In genomic region chrX:16934212-16934611, GRCh38 we compare ENCODE assay signal across 19 cellular contexts. TPM values are rescaled to one million over a fixed set of nuclear protein-coding genes. Genes with fewer than 3 reads are reported as not detected.
DNase-seq lines count a peak whose midpoint lies in the region; ATAC-seq lines count a peak whose summit lies in the region.
"Had no signal": no experiment of that assay in that cellular context is flagged by ENCODE, and none has a peak within 500 bp of the region (broad histone marks: within the 10 kb centered on the region; RNA-seq: fewer than 3 reads in every experiment).

No MANE protein-coding gene starts in this region.

- ATAC-seq in T-cell (replicated peaks in 1 of 4): no peak
- ATAC-seq: GM12878 had no signal

- DNase-seq in DMS 273 (lab: John Stamatoyannopoulos, UW; ENCODE audit: unreplicated experiment) (peak; percentile 87), DMS 273 treated with DMSO at 0.1 percent for 48 hours (lab: John Stamatoyannopoulos, UW) (peak; percentile 62), RPMI7951 (ENCODE audit: low read depth) (peak; percentile 11), myocyte (ENCODE audit: low read depth) (peak; percentile 56), DMS79 treated with DMSO at 0.1 percent for 48 hours (lab: John Stamatoyannopoulos, UW) (no peak), T-cell (no peak), NCI-H510A treated with DMSO at 0.1 percent for 48 hours (lab: John Stamatoyannopoulos, UW) (no peak)
- no peak for DNase-seq in effector CD4-positive, alpha-beta T cell
- DNase-seq: ACHN; BE2C; C1 segment of cervical spinal cord; CD4-positive, CD25-positive, alpha-beta regulatory T cell; CD8-positive, alpha-beta memory T cell; COR-L47; DND-41; EL; GM23248 had no signal

- POLR2A ChIA-PET in T-cell (lab: Charles Lee): interaction anchor here in 1 of 2 donors (0.6 kb wide), 1 partner anchor 56 kb away, joined by 4 read pairs; no protein-coding TSS in a partner anchor

- CTCF ChIA-PET in T-cell (lab: Charles Lee): no interaction called here

- H3K4me1 Mint-ChIP-seq in T-cell: no peaks in the 10 kb centered on the region
- H3K4me1 Mint-ChIP-seq: CD4-positive, CD25-positive, alpha-beta regulatory T cell; CD8-positive, alpha-beta memory T cell had no signal

- no peak overlapping the region for H3K27ac Mint-ChIP-seq in T-cell
- H3K27ac Mint-ChIP-seq: CD4-positive, CD25-positive, alpha-beta regulatory T cell; CD8-positive, alpha-beta memory T cell had no signal

- H3K4me3 Mint-ChIP-seq in T-cell: no peak overlapping the region
- H3K4me3 Mint-ChIP-seq: CD4-positive, CD25-positive, alpha-beta regulatory T cell; CD8-positive, alpha-beta memory T cell had no signal

- peaks cover 0 to 4% (median 0%) of the 10 kb centered on the region in 3 donors for H3K9me3 Mint-ChIP-seq in T-cell

- no peaks in the 10 kb centered on the region for H3K36me3 Mint-ChIP-seq in T-cell
- H3K36me3 Mint-ChIP-seq: CD4-positive, CD25-positive, alpha-beta regulatory T cell had no signal

- H3K27me3 Mint-ChIP-seq in T-cell: peaks cover 0 to 19% of the 10 kb centered on the region in 2 donors

RNA-seq across cellular contexts. Expression of gene REPS2, which starts 12.2 kb away (rescaled TPM):
- 1.1 and 1.2 TPM in 2 replicates for total RNA-seq in RPMI7951 (2014; rRNA removed; shearing (Covaris generic))
- total RNA-seq in myocyte: 2.1 and 4.9 TPM in 2 replicates
- polyA plus RNA-seq in myocyte (2012): 0.54 TPM
- under 1 TPM; 0.38 to 0.70 (median 0.66) TPM for total RNA-seq in T-cell
- total RNA-seq: G401 had no signal

Comparison
In these comparisons a context has a peak if more than half of its experiments do, and no peak if none do; other contexts are left out.
1. DNase-seq: peak in DMS 273 (single experiment), DMS 273 treated with DMSO at 0.1 percent for 48 hours (single experiment), RPMI7951 (single experiment) and myocyte (single experiment); none in DMS79 treated with DMSO at 0.1 percent for 48 hours (single experiment), T-cell (0 of 34), NCI-H510A treated with DMSO at 0.1 percent for 48 hours (single experiment) and effector CD4-positive, alpha-beta T cell (single experiment).